In genomic region chr1:10516244-10516643, GRCh38 we compare ENCODE assay signal across 27 cellular contexts. TPM values are rescaled to one million over a fixed set of nuclear protein-coding genes. Genes with fewer than 3 reads are reported as not detected.
DNase-seq lines count a peak whose midpoint lies in the region; ATAC-seq and TF ChIP-seq lines count a peak whose summit lies in the region.
"Had no signal": no experiment of that assay in that cellular context is flagged by ENCODE, and none has a peak within 500 bp of the region (broad histone marks: within the 10 kb centered on the region; RNA-seq: fewer than 3 reads in every experiment).

No MANE protein-coding gene starts in this region.

- TF ChIP-seq CTCF in upper lobe of right lung (IDR thresholded peaks at IDR 0.05): no peak

- POLR2A ChIA-PET in naive thymus-derived CD8-positive, alpha-beta T cell (lab: Charles Lee): no interaction called here
- POLR2A ChIA-PET in activated CD4-positive, alpha-beta memory T cell treated with anti-CD3 and anti-CD28 coated beads for 36 hours (lab: Charles Lee): no interaction called here

- no peak for ATAC-seq in naive thymus-derived CD8-positive, alpha-beta T cell
- ATAC-seq in upper lobe of right lung (no peak), HG03520 (IDR thresholded peaks at IDR 0.05; ENCODE audit: unreplicated experiment) (no peak)
- ATAC-seq: GM23338; stimulated activated memory B cell treated with anti-CD40 and anti-IgM and Interleukin-4, amounts not matched to agents 10 μg/mL and 1 μg/mL and 100 μg/mL, for 72 hours had no signal

- DNase-seq in activated naive CD8-positive, alpha-beta T cell treated with anti-CD3 and anti-CD28 coated beads for 36 hours: no peak
- DNase-seq in naive thymus-derived CD8-positive, alpha-beta T cell: no peak
- DNase-seq in upper lobe of right lung (no peak), NCI-H748 (lab: John Stamatoyannopoulos, UW; ENCODE audit: unreplicated experiment) (no peak)
- DNase-seq in activated CD4-positive, alpha-beta memory T cell treated with anti-CD3 and anti-CD28 coated beads for 36 hours: no peak
- DNase-seq: activated CD4-positive, alpha-beta T cell treated with anti-CD3 and anti-CD28 coated beads for 4 hours; activated gamma-delta T cell; amygdala; BE2C; erythroblast; kidney; mesendoderm; MG63; naive B cell; NCI-H146; NCI-H2171; NCI-H526; ovary; sigmoid colon had no signal

- peak overlapping the region; percentile 28 for H3K27ac Mint-ChIP-seq in activated naive CD8-positive, alpha-beta T cell
- H3K27ac Mint-ChIP-seq in activated naive CD8-positive, alpha-beta T cell treated with anti-CD3 and anti-CD28 coated beads for 36 hours: no peak overlapping the region
- peak overlapping the region; percentile 81 for H3K27ac Mint-ChIP-seq in dendritic cell treated with granulocyte-macrophage colony-stimulating factor and Interleukin-4, amounts not matched to agents 40 ng/mL and 50 ng/mL, for 4 days
- H3K27ac Mint-ChIP-seq in naive thymus-derived CD8-positive, alpha-beta T cell: peak overlapping the region in 6 of 10 donors; percentile 53 to 82 (median 65)
- H3K27ac Mint-ChIP-seq in activated CD4-positive, alpha-beta memory T cell treated with anti-CD3 and anti-CD28 coated beads for 36 hours: no peak overlapping the region
- H3K27ac Mint-ChIP-seq: GM23338 had no signal

- no peaks in the 10 kb centered on the region for H3K36me3 ChIP-seq in upper lobe of right lung
- H3K36me3 ChIP-seq: BE2C, cardiac muscle cell, gastroesophageal sphincter, ovary, sigmoid colon had no signal

- no peak overlapping the region for H3K4me3 Mint-ChIP-seq in activated naive CD8-positive, alpha-beta T cell
- no peak overlapping the region for H3K4me3 Mint-ChIP-seq in activated naive CD8-positive, alpha-beta T cell treated with anti-CD3 and anti-CD28 coated beads for 36 hours
- no peak overlapping the region for H3K4me3 Mint-ChIP-seq in dendritic cell treated with granulocyte-macrophage colony-stimulating factor and Interleukin-4, amounts not matched to agents 40 ng/mL and 50 ng/mL, for 4 days
- H3K4me3 Mint-ChIP-seq in naive thymus-derived CD8-positive, alpha-beta T cell: peak overlapping the region in 3 of 10 donors; percentile 19 to 45 (median 45)
- H3K4me3 Mint-ChIP-seq in activated CD4-positive, alpha-beta memory T cell treated with anti-CD3 and anti-CD28 coated beads for 36 hours: no peak overlapping the region
- H3K4me3 Mint-ChIP-seq: GM23338; naive B cell; stimulated activated memory B cell treated with anti-CD40 and anti-IgM and Interleukin-4, amounts not matched to agents 10 μg/mL and 1 μg/mL and 100 μg/mL, for 72 hours had no signal

- H3K27ac ChIP-seq in upper lobe of right lung: peak overlapping the region; percentile 43
- H3K27ac ChIP-seq: cardiac muscle cell, HL-60, ovary, sigmoid colon had no signal

- H3K27me3 Mint-ChIP-seq in activated naive CD8-positive, alpha-beta T cell: no peaks in the 10 kb centered on the region
- H3K27me3 Mint-ChIP-seq in activated naive CD8-positive, alpha-beta T cell treated with anti-CD3 and anti-CD28 coated beads for 36 hours: no peaks in the 10 kb centered on the region
- no peaks in the 10 kb centered on the region for H3K27me3 Mint-ChIP-seq in dendritic cell treated with granulocyte-macrophage colony-stimulating factor and Interleukin-4, amounts not matched to agents 40 ng/mL and 50 ng/mL, for 4 days
- H3K27me3 Mint-ChIP-seq in naive thymus-derived CD8-positive, alpha-beta T cell: no peaks in the 10 kb centered on the region
- H3K27me3 Mint-ChIP-seq in activated CD4-positive, alpha-beta memory T cell treated with anti-CD3 and anti-CD28 coated beads for 36 hours: no peaks in the 10 kb centered on the region
- H3K27me3 Mint-ChIP-seq: naive B cell; stimulated activated memory B cell treated with anti-CD40 and anti-IgM and Interleukin-4, amounts not matched to agents 10 μg/mL and 1 μg/mL and 100 μg/mL, for 72 hours had no signal

- peaks cover 7% of the 10 kb centered on the region for H3K36me3 Mint-ChIP-seq in activated naive CD8-positive, alpha-beta T cell
- peaks cover 8% of the 10 kb centered on the region for H3K36me3 Mint-ChIP-seq in activated naive CD8-positive, alpha-beta T cell treated with anti-CD3 and anti-CD28 coated beads for 36 hours
- peaks cover 7% of the 10 kb centered on the region for H3K36me3 Mint-ChIP-seq in dendritic cell treated with granulocyte-macrophage colony-stimulating factor and Interleukin-4, amounts not matched to agents 40 ng/mL and 50 ng/mL, for 4 days (ENCODE audit: low read depth)
- peaks cover 0 to 28% (median 3%) of the 10 kb centered on the region in 3 donors for H3K36me3 Mint-ChIP-seq in naive thymus-derived CD8-positive, alpha-beta T cell
- peaks cover 4% of the 10 kb centered on the region for H3K36me3 Mint-ChIP-seq in activated CD4-positive, alpha-beta memory T cell treated with anti-CD3 and anti-CD28 coated beads for 36 hours

- H3K4me3 ChIP-seq in upper lobe of right lung: no peak overlapping the region
- H3K4me3 ChIP-seq: cardiac muscle cell, gastroesophageal sphincter, GM23338, MG63, ovary, sigmoid colon had no signal

- intact Hi-C loops in dendritic cell treated with granulocyte-macrophage colony-stimulating factor and Interleukin-4, amounts not matched to agents 40 ng/mL and 50 ng/mL, for 4 days (cut with micrococcal nuclease): no loop called here
- intact Hi-C loops in upper lobe of right lung (cut with DNase I): no loop called here
- intact Hi-C loops in activated CD4-positive, alpha-beta memory T cell treated with anti-CD3 and anti-CD28 coated beads for 36 hours (cut with micrococcal nuclease): loop anchor here (10.0 kb wide), 1 partner anchor 301 kb away; the partner anchor contains the start of gene KIF1B

- peaks cover 38% of the 10 kb centered on the region for H3K4me1 ChIP-seq in upper lobe of right lung

- peaks cover 78% of the 10 kb centered on the region for H3K4me1 Mint-ChIP-seq in activated naive CD8-positive, alpha-beta T cell (ENCODE audit: low read depth)
- H3K4me1 Mint-ChIP-seq in activated naive CD8-positive, alpha-beta T cell treated with anti-CD3 and anti-CD28 coated beads for 36 hours: peaks cover 71% of the 10 kb centered on the region
- peaks cover 58% of the 10 kb centered on the region for H3K4me1 Mint-ChIP-seq in dendritic cell treated with granulocyte-macrophage colony-stimulating factor and Interleukin-4, amounts not matched to agents 40 ng/mL and 50 ng/mL, for 4 days (ENCODE audit: low read depth)
- H3K4me1 Mint-ChIP-seq in naive thymus-derived CD8-positive, alpha-beta T cell: peaks cover 25 to 73% (median 68%) of the 10 kb centered on the region in 4 donors
- H3K4me1 Mint-ChIP-seq in activated CD4-positive, alpha-beta memory T cell treated with anti-CD3 and anti-CD28 coated beads for 36 hours (ENCODE audit: low read depth): peaks cover 65% of the 10 kb centered on the region

- H3K9me3 Mint-ChIP-seq in activated naive CD8-positive, alpha-beta T cell (ENCODE audit: low read depth): no peaks in the 10 kb centered on the region
- no peaks in the 10 kb centered on the region for H3K9me3 Mint-ChIP-seq in activated naive CD8-positive, alpha-beta T cell treated with anti-CD3 and anti-CD28 coated beads for 36 hours
- no peaks in the 10 kb centered on the region for H3K9me3 Mint-ChIP-seq in dendritic cell treated with granulocyte-macrophage colony-stimulating factor and Interleukin-4, amounts not matched to agents 40 ng/mL and 50 ng/mL, for 4 days
- H3K9me3 Mint-ChIP-seq in naive thymus-derived CD8-positive, alpha-beta T cell: no peaks in the 10 kb centered on the region
- no peaks in the 10 kb centered on the region for H3K9me3 Mint-ChIP-seq in activated CD4-positive, alpha-beta memory T cell treated with anti-CD3 and anti-CD28 coated beads for 36 hours
- H3K9me3 Mint-ChIP-seq: GM23338; naive B cell; stimulated activated memory B cell treated with anti-CD40 and anti-IgM and Interleukin-4, amounts not matched to agents 10 μg/mL and 1 μg/mL and 100 μg/mL, for 72 hours had no signal

- H3K9me3 ChIP-seq in upper lobe of right lung: no peaks in the 10 kb centered on the region
- H3K9me3 ChIP-seq: BE2C, gastroesophageal sphincter, MG63, ovary, sigmoid colon had no signal

- H3K27me3 ChIP-seq in upper lobe of right lung: no peaks in the 10 kb centered on the region
- H3K27me3 ChIP-seq: BE2C, cardiac muscle cell, gastroesophageal sphincter, MG63, ovary, sigmoid colon had no signal

- CTCF ChIA-PET in activated CD4-positive, alpha-beta memory T cell treated with anti-CD3 and anti-CD28 coated beads for 36 hours (lab: Charles Lee): interaction anchor here (0.6 kb wide), 1 partner anchor 424 kb away, joined by 3 read pairs; no protein-coding TSS in a partner anchor

RNA-seq across cellular contexts. Expression of gene PEX14, which starts 41.5 kb away (rescaled TPM):
- total RNA-seq in activated naive CD8-positive, alpha-beta T cell treated with anti-CD3 and anti-CD28 coated beads for 36 hours: 10 to 100 TPM; 19.1 to 19.6 TPM
- total RNA-seq in naive thymus-derived CD8-positive, alpha-beta T cell: 10 to 100 TPM; 23.7 TPM
- 1 to 10 TPM; 3.3 to 5.5 (median 4.6) TPM for polyA plus RNA-seq in naive thymus-derived CD8-positive, alpha-beta T cell
- 25.8 TPM for total RNA-seq in upper lobe of right lung
- 10 to 100 TPM; 17.3 to 17.6 TPM for total RNA-seq in activated CD4-positive, alpha-beta memory T cell treated with anti-CD3 and anti-CD28 coated beads for 36 hours

RNA-seq across cellular contexts. Expression of gene DFFA, which starts 43.9 kb away (rescaled TPM):
- 100 to 1,000 TPM; 102 to 103 TPM for total RNA-seq in activated naive CD8-positive, alpha-beta T cell treated with anti-CD3 and anti-CD28 coated beads for 36 hours
- 10 to 100 TPM; 30.2 to 33.0 TPM for total RNA-seq in naive thymus-derived CD8-positive, alpha-beta T cell
- 10 to 100 TPM; 18.4 to 42.6 (median 20.9) TPM for polyA plus RNA-seq in naive thymus-derived CD8-positive, alpha-beta T cell
- total RNA-seq in upper lobe of right lung: 36.9 TPM
- total RNA-seq in activated CD4-positive, alpha-beta memory T cell treated with anti-CD3 and anti-CD28 coated beads for 36 hours: 10 to 100 TPM; 32.0 to 32.8 TPM

Comparison
In these comparisons a context has a peak if more than half of its experiments do, and no peak if none do; other contexts are left out.
1. H3K27ac Mint-ChIP-seq: peak in activated naive CD8-positive, alpha-beta T cell (single experiment), dendritic cell treated with granulocyte-macrophage colony-stimulating factor and Interleukin-4, amounts not matched to agents 40 ng/mL and 50 ng/mL, for 4 days (single experiment) and naive thymus-derived CD8-positive, alpha-beta T cell (6 of 10); none in activated naive CD8-positive, alpha-beta T cell treated with anti-CD3 and anti-CD28 coated beads for 36 hours (single experiment) and activated CD4-positive, alpha-beta memory T cell treated with anti-CD3 and anti-CD28 coated beads for 36 hours (single experiment).